ENCODE assay signal across 17 cellular contexts in the genomic region with DNA sequence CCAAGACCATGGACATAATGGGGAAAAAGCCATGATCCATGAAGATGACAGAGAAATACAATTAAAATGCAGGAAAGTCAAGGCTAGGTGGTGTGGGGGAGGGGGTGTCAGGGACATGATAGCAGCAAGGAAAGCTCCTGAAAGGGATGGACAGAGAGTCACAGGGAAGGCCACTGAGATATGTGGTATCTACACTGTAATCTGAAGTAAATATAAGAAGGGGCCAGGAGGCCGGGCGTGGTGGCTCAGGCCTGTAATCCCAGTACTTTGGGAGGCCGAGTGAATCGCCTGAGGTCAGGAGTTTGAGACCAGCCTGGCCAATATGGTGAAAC.
A peak's percentile ranks its signal among the peaks of the same experiment; 100 is the strongest.
DNase-seq lines count a peak whose midpoint lies in the region; ATAC-seq and TF ChIP-seq lines count a peak whose summit lies in the region.
"Had no signal": no experiment of that assay in that cellular context is flagged by ENCODE, and none has a peak within 500 bp of the region (broad histone marks: within the 10 kb centered on the region; RNA-seq: fewer than 3 reads in every experiment).

No MANE protein-coding gene starts in this region.

- H3K79me1 ChIP-seq in mesendoderm (ENCODE audit: low read length), result no peaks in the 10 kb centered on the region

- DNase-seq in GM23338 (ENCODE audit: low spot score), result no peak
- DNase-seq in activated B cell treated with CpG ODN at 0.5 μM for 24 hours, result no peak
- peak; percentile 69 for DNase-seq in mesendoderm
- no peak for DNase-seq in smooth muscle cell (lab: John Stamatoyannopoulos, UW; ENCODE audit: unreplicated experiment)
- DNase-seq in activated naive CD8-positive, alpha-beta T cell treated with anti-CD3 and anti-CD28 coated beads for 36 hours, result no peak
- DNase-seq in lower lobe of right lung, result no peak
- no peak for DNase-seq in epidermal melanocyte (ENCODE audit: insufficient read length, low spot score)
- DNase-seq: AML-193; CD4-positive, alpha-beta T cell; DMS79 treated with DMSO at 0.1 percent for 48 hours; GDM1; GOT3; Kasumi-1; NCI-H187 treated with DMSO at 0.1 percent for 48 hours; NCI-H82; Peyer's patch; SHP77 treated with DMSO at 0.1 percent for 48 hours had no signal

- H3K79me2 ChIP-seq in GM23338 (replicated peaks; ENCODE audit: insufficient read depth) (no peaks in the 10 kb centered on the region), mesendoderm (ENCODE audit: control insufficient read depth, insufficient read depth, low read length) (no peaks in the 10 kb centered on the region), smooth muscle cell (ENCODE audit: low read depth) (peaks cover 21% of the 10 kb centered on the region)

- H3K27me3 Mint-ChIP-seq in GM23338 (ENCODE audit: insufficient read depth, low read depth, poor library complexity) (peaks cover 1% of the 10 kb centered on the region), activated B cell treated with CpG ODN at 0.5 μM for 24 hours (no peaks in the 10 kb centered on the region)
- H3K27me3 Mint-ChIP-seq in activated naive CD8-positive, alpha-beta T cell treated with anti-CD3 and anti-CD28 coated beads for 36 hours, result no peaks in the 10 kb centered on the region
- H3K27me3 Mint-ChIP-seq: CD4-positive, alpha-beta T cell had no signal

- no peaks in the 10 kb centered on the region for H3K9me3 Mint-ChIP-seq in GM23338
- H3K9me3 Mint-ChIP-seq in activated B cell treated with CpG ODN at 0.5 μM for 24 hours, result no peaks in the 10 kb centered on the region
- H3K9me3 Mint-ChIP-seq in activated naive CD8-positive, alpha-beta T cell treated with anti-CD3 and anti-CD28 coated beads for 36 hours, result no peaks in the 10 kb centered on the region
- H3K9me3 Mint-ChIP-seq: CD4-positive, alpha-beta T cell had no signal

- H3K4me1 Mint-ChIP-seq in GM23338, result peaks cover 34% of the 10 kb centered on the region
- peaks cover 37% of the 10 kb centered on the region for H3K4me1 Mint-ChIP-seq in activated B cell treated with CpG ODN at 0.5 μM for 24 hours
- peaks cover 8% of the 10 kb centered on the region for H3K4me1 Mint-ChIP-seq in activated naive CD8-positive, alpha-beta T cell treated with anti-CD3 and anti-CD28 coated beads for 36 hours

- CTCF ChIA-PET in activated B cell treated with CpG ODN at 0.5 μM for 24 hours (lab: Charles Lee), result no interaction called here

- H3K27ac ChIP-seq in GM23338 (ENCODE audit: low read depth), result no peak overlapping the region
- H3K27ac ChIP-seq in mesendoderm (ENCODE audit: low read depth, low read length), result peak overlapping the region; percentile 4
- H3K27ac ChIP-seq in smooth muscle cell (ENCODE audit: low read depth), result peak overlapping the region; percentile 72
- H3K27ac ChIP-seq in lower lobe of right lung, result no peak overlapping the region
- H3K27ac ChIP-seq: Peyer's patch had no signal

- H3K4me1 ChIP-seq in GM23338 (ENCODE audit: insufficient read depth) (peaks cover 27% of the 10 kb centered on the region), mesendoderm (ENCODE audit: control insufficient read depth, low read depth, low read length) (peaks cover 7% of the 10 kb centered on the region), smooth muscle cell (ENCODE audit: low read depth) (peaks cover 12% of the 10 kb centered on the region), lower lobe of right lung (peaks cover 10% of the 10 kb centered on the region)
- H3K4me1 ChIP-seq: Peyer's patch had no signal

- no peak for TF ChIP-seq CTCF in GM23338 (conservative IDR thresholded peaks at IDR 0.05; ENCODE audit: low read depth in 2 of 2)
- no peak for TF ChIP-seq CTCF in activated B cell treated with CpG ODN at 0.5 μM for 24 hours (IDR thresholded peaks at IDR 0.05)
- TF ChIP-seq CTCF in smooth muscle cell (IDR thresholded peaks at IDR 0.05; ENCODE audit: borderline replicate concordance, insufficient read depth, poor library complexity, severe bottlenecking), result no peak
- no peak for TF ChIP-seq CTCF in lower lobe of right lung (IDR thresholded peaks at IDR 0.05)

- H3K4me2 ChIP-seq in GM23338, result peak overlapping the region; percentile 55; the same call in 1 of the 2 replicates
- no peak overlapping the region for H3K4me2 ChIP-seq in mesendoderm (ENCODE audit: low read length)
- H3K4me2 ChIP-seq in smooth muscle cell, result peak overlapping the region; percentile 15

- no peak overlapping the region for H3K18ac ChIP-seq in mesendoderm (ENCODE audit: low read length)

- H3K9ac ChIP-seq in mesendoderm (ENCODE audit: low read length) (no peak overlapping the region), smooth muscle cell (ENCODE audit: low read depth) (no peak overlapping the region)

- H3K4ac ChIP-seq in mesendoderm (ENCODE audit: low read depth, low read length), result no peak overlapping the region

- no peak overlapping the region for H2BK120ac ChIP-seq in mesendoderm (ENCODE audit: low read depth, low read length)

- H3K23ac ChIP-seq in mesendoderm (ENCODE audit: low read length), result no peak overlapping the region

- H2BK15ac ChIP-seq in mesendoderm (replicated peaks; ENCODE audit: low read depth), result no peak overlapping the region

- H3K36me3 ChIP-seq in GM23338 (ENCODE audit: insufficient read depth), result no peaks in the 10 kb centered on the region
- no peaks in the 10 kb centered on the region for H3K36me3 ChIP-seq in mesendoderm (ENCODE audit: control insufficient read depth, insufficient read depth, low read length)
- no peaks in the 10 kb centered on the region for H3K36me3 ChIP-seq in smooth muscle cell (ENCODE audit: low read depth)
- H3K36me3 ChIP-seq in lower lobe of right lung, result no peaks in the 10 kb centered on the region
- H3K36me3 ChIP-seq: Peyer's patch had no signal

- H3K27me3 ChIP-seq in GM23338 (ENCODE audit: insufficient read depth), result no peaks in the 10 kb centered on the region
- no peaks in the 10 kb centered on the region for H3K27me3 ChIP-seq in mesendoderm (ENCODE audit: insufficient read depth, low read length, poor library complexity)
- no peaks in the 10 kb centered on the region for H3K27me3 ChIP-seq in smooth muscle cell (ENCODE audit: low read depth)
- H3K27me3 ChIP-seq in lower lobe of right lung (ENCODE audit: low read depth), result no peaks in the 10 kb centered on the region
- H3K27me3 ChIP-seq: Peyer's patch had no signal

- no peak overlapping the region for H4K8ac ChIP-seq in mesendoderm (ENCODE audit: low read depth, low read length)

- H3K4me3 Mint-ChIP-seq in GM23338 (no peak overlapping the region), activated B cell treated with CpG ODN at 0.5 μM for 24 hours (no peak overlapping the region)
- H3K4me3 Mint-ChIP-seq in activated naive CD8-positive, alpha-beta T cell treated with anti-CD3 and anti-CD28 coated beads for 36 hours, result no peak overlapping the region
- H3K4me3 Mint-ChIP-seq: CD4-positive, alpha-beta T cell had no signal

- H3F3A ChIP-seq in GM23338 (replicated peaks; ENCODE audit: low read depth), result no peaks in the 10 kb centered on the region
- H3F3A ChIP-seq in smooth muscle cell (ENCODE audit: low read depth), result peaks cover 3% of the 10 kb centered on the region

- H3K4me3 ChIP-seq in GM23338 (no peak overlapping the region), mesendoderm (ENCODE audit: low read length) (no peak overlapping the region), smooth muscle cell (no peak overlapping the region), lower lobe of right lung (no peak overlapping the region)
- H3K4me3 ChIP-seq: Peyer's patch had no signal

- H4K5ac ChIP-seq in mesendoderm (ENCODE audit: low read length), result no peak overlapping the region

- H2AK5ac ChIP-seq in mesendoderm (ENCODE audit: low read length), result no peak overlapping the region

- no peak overlapping the region for H2BK5ac ChIP-seq in mesendoderm (ENCODE audit: low read length)

- H3K27ac Mint-ChIP-seq in GM23338 (no peak overlapping the region), activated B cell treated with CpG ODN at 0.5 μM for 24 hours (peak overlapping the region; percentile 5)
- H3K27ac Mint-ChIP-seq in activated naive CD8-positive, alpha-beta T cell treated with anti-CD3 and anti-CD28 coated beads for 36 hours, result no peak overlapping the region
- H3K27ac Mint-ChIP-seq: CD4-positive, alpha-beta T cell had no signal

- H3K56ac ChIP-seq in mesendoderm (ENCODE audit: low read length), result no peak overlapping the region

- no peak overlapping the region for H2AFZ ChIP-seq in GM23338
- H2AFZ ChIP-seq in smooth muscle cell (ENCODE audit: low read depth), result no peak overlapping the region

- ATAC-seq in GM23338, result no peak; the same call in 2 of the 3 replicates
- no peak for ATAC-seq in activated B cell treated with CpG ODN at 0.5 μM for 24 hours (ENCODE audit: low read depth)
- no peak for ATAC-seq in lower lobe of right lung

- H3K9me3 ChIP-seq in smooth muscle cell (replicated peaks; ENCODE audit: low read depth), result no peaks in the 10 kb centered on the region
- H3K9me3 ChIP-seq in lower lobe of right lung, result no peaks in the 10 kb centered on the region
- H3K9me3 ChIP-seq: Peyer's patch had no signal

- no peaks in the 10 kb centered on the region for H4K20me1 ChIP-seq in GM23338 (replicated peaks; ENCODE audit: insufficient read depth)
- no peaks in the 10 kb centered on the region for H4K20me1 ChIP-seq in smooth muscle cell (ENCODE audit: low read depth)

- WGBS in mesendoderm (ENCODE audit: extremely low coverage, insufficient coverage, low lambda C conversion rate), result no CpG with 5 or more reads among the region's 4 CpGs
- WGBS in smooth muscle cell (ENCODE audit: low lambda C conversion rate), result 88% methylated on average over 4 of the region's 4 CpGs

- intact Hi-C loops in activated B cell treated with CpG ODN at 0.5 μM for 24 hours (cut with micrococcal nuclease), result no loop called here
- intact Hi-C loops in lower lobe of right lung (cut with DNase I), result no loop called here

- H3K36me3 Mint-ChIP-seq in GM23338 (ENCODE audit: low read depth), result no peaks in the 10 kb centered on the region
- peaks cover 16% of the 10 kb centered on the region for H3K36me3 Mint-ChIP-seq in activated B cell treated with CpG ODN at 0.5 μM for 24 hours (ENCODE audit: low read depth)
- peaks cover 13% of the 10 kb centered on the region for H3K36me3 Mint-ChIP-seq in activated naive CD8-positive, alpha-beta T cell treated with anti-CD3 and anti-CD28 coated beads for 36 hours

- H3K9me2 ChIP-seq in GM23338 (ENCODE audit: insufficient read depth), result no peaks in the 10 kb centered on the region; the same call in 1 of the 2 replicates

- POLR2A ChIA-PET in activated B cell treated with CpG ODN at 0.5 μM for 24 hours (lab: Charles Lee), result no interaction called here

Comparison
In these comparisons a context has a peak if more than half of its experiments do, and no peak if none do; other contexts are left out.
1. H3K27ac ChIP-seq: peak in mesendoderm (single experiment) and smooth muscle cell (single experiment); none in GM23338 (single experiment) and lower lobe of right lung (single experiment).